Comparison of ENCODE assay signal across 6 cellular contexts in the genomic region with DNA sequence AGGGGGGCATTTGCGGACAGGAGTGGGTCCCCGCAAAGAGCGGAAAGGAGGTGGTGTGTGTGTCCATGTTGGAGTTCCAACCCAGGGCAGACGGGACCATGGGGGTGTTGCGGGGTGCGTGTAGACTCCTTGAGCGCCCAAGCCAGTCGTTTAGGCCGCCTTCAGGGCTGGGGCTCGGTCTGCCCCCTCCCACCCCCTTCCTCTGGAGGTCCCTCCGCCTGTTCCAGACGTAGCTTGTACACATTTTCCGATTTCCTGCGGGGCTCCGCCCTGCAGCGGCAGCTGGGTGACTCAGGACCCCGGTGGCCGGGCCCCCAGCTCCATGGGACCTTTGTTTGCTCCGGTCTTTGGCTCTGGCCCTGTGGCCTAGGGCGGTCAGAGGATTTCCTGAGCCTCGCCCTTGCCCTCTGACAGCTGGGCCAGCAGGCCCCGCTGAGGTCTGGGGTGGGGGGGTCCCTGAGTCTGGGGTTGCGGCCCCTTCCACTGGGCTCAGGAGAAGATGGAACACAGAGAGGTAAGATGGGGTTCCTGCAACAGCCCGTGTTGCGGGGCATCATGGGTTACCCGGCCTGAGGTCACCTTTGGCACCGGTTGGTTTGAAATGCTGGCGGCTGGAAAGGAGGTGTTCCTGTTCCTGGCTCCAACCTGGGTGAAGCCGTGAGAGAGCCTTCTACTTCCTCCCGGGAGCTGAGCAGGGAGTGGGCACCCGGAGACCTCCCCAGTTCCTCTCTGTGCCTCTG. TPM values are rescaled to one million over a fixed set of nuclear protein-coding genes. Genes with fewer than 3 reads are reported as not detected.
DNase-seq lines count a peak whose midpoint lies in the region; ATAC-seq lines count a peak whose summit lies in the region.

No MANE protein-coding gene starts in this region.

- no peaks in the 10 kb centered on the region for H3K9me3 ChIP-seq in CD8-positive, alpha-beta memory T cell (ENCODE audit: low read length)
- H3K9me3 ChIP-seq in mesodermal cell (ENCODE audit: control insufficient read depth, low read length) = no peaks in the 10 kb centered on the region

- H3K4me1 Mint-ChIP-seq in CD8-positive, alpha-beta memory T cell = peaks cover 7 to 17% (median 9%) of the 10 kb centered on the region in 3 donors
- H3K4me1 Mint-ChIP-seq in activated naive CD8-positive, alpha-beta T cell (ENCODE audit: low read depth) = peaks cover 11% of the 10 kb centered on the region

- peaks cover 0 to 1% (median 0%) of the 10 kb centered on the region in 3 donors for H3K36me3 Mint-ChIP-seq in CD8-positive, alpha-beta memory T cell
- no peaks in the 10 kb centered on the region for H3K36me3 Mint-ChIP-seq in activated naive CD8-positive, alpha-beta T cell

- peak overlapping the region; percentile 53 for H3K4me3 ChIP-seq in CD8-positive, alpha-beta memory T cell (ENCODE audit: low read length)
- H3K4me3 ChIP-seq in mesodermal cell (ENCODE audit: extremely low read depth, insufficient read depth, low read length, poor library complexity, severe bottlenecking) = peak overlapping the region; percentile 86

- CTCF ChIA-PET in CD8-positive, alpha-beta memory T cell (lab: Charles Lee) = interaction anchor here (1.1 kb wide), 1 partner anchor 30 kb away, joined by 3 read pairs; no protein-coding TSS in a partner anchor

- H3K27ac Mint-ChIP-seq in CD8-positive, alpha-beta memory T cell = peak overlapping the region in 6 of 8 donors; percentile 10 to 83 (median 56)
- peak overlapping the region; percentile 64 for H3K27ac Mint-ChIP-seq in activated naive CD8-positive, alpha-beta T cell

- no peak for ATAC-seq in GM18868 (IDR thresholded peaks at IDR 0.05; ENCODE audit: unreplicated experiment)

- no peaks in the 10 kb centered on the region for H3K9me3 Mint-ChIP-seq in CD8-positive, alpha-beta memory T cell
- no peaks in the 10 kb centered on the region for H3K9me3 Mint-ChIP-seq in activated naive CD8-positive, alpha-beta T cell (ENCODE audit: low read depth)

- peak overlapping the region; percentile 73 to 92 (median 80) for H3K4me3 Mint-ChIP-seq in CD8-positive, alpha-beta memory T cell
- H3K4me3 Mint-ChIP-seq in activated naive CD8-positive, alpha-beta T cell = peak overlapping the region; percentile 83

- H3K27ac ChIP-seq in CD8-positive, alpha-beta memory T cell (ENCODE audit: low read depth, low read length) = peak overlapping the region; percentile 57
- H3K27ac ChIP-seq in mesodermal cell (ENCODE audit: low read depth, low read length, severe bottlenecking) = no peak overlapping the region

- no peaks in the 10 kb centered on the region for H3K36me3 ChIP-seq in CD8-positive, alpha-beta memory T cell (ENCODE audit: insufficient read depth, low read length)
- H3K36me3 ChIP-seq in mesodermal cell (ENCODE audit: control insufficient read depth, insufficient read depth, low read length) = peaks cover 30% of the 10 kb centered on the region

- peak in 1 of 5 donors; percentile 49 for DNase-seq in CD8-positive, alpha-beta memory T cell
- DNase-seq in NOMO-1 treated with DMSO at 0.1 percent for 48 hours (lab: John Stamatoyannopoulos, UW; ENCODE audit: unreplicated experiment) = no peak
- DNase-seq in NCI-H1930 (lab: John Stamatoyannopoulos, UW) = no peak

- POLR2A ChIA-PET in CD8-positive, alpha-beta memory T cell (lab: Charles Lee) = interaction anchor here (0.6 kb wide), 1 partner anchor 14 kb away, joined by 3 read pairs; no protein-coding TSS in a partner anchor

- peaks cover 7% of the 10 kb centered on the region for H3K4me1 ChIP-seq in CD8-positive, alpha-beta memory T cell (ENCODE audit: insufficient read depth, low read length)
- peaks cover 10% of the 10 kb centered on the region for H3K4me1 ChIP-seq in mesodermal cell (ENCODE audit: control insufficient read depth, insufficient read depth, low read length, poor library complexity, severe bottlenecking)

- 90% methylated on average over 27 to 31 of the region's 31 CpGs for WGBS in mesodermal cell (ENCODE audit: insufficient coverage in 2 of 2), 2 experiments

- H3K27me3 ChIP-seq in CD8-positive, alpha-beta memory T cell (ENCODE audit: insufficient read depth, low read length, poor library complexity, severe bottlenecking) = no peaks in the 10 kb centered on the region

- peaks cover 0 to 1% of the 10 kb centered on the region in 2 donors for H3K27me3 Mint-ChIP-seq in CD8-positive, alpha-beta memory T cell
- H3K27me3 Mint-ChIP-seq in activated naive CD8-positive, alpha-beta T cell = no peaks in the 10 kb centered on the region

RNA-seq across cellular contexts. Expression of gene PKN3, which starts 1.5 kb away (rescaled TPM):
- total RNA-seq in CD8-positive, alpha-beta memory T cell = 1 to 10 TPM; 7.5 to 7.9 TPM
- 1.4 TPM for polyA plus RNA-seq in CD8-positive, alpha-beta memory T cell
- polyA plus RNA-seq in mesodermal cell (2013, experiment 1 of 2) = 17.2 TPM
- 14.0 TPM for polyA plus RNA-seq in mesodermal cell (2013, experiment 2 of 2)

RNA-seq across cellular contexts. Expression of gene SET, which starts 14.8 kb away (rescaled TPM):
- 1,000 to 10,000 TPM in 1 of 2 experiments, 100 to 1,000 TPM in 1; 939 to 1,027 TPM for total RNA-seq in CD8-positive, alpha-beta memory T cell
- polyA plus RNA-seq in CD8-positive, alpha-beta memory T cell = 229 TPM
- 543 TPM for polyA plus RNA-seq in mesodermal cell (2013, experiment 1 of 2)
- 637 TPM for polyA plus RNA-seq in mesodermal cell (2013, experiment 2 of 2)

RNA-seq across cellular contexts. Expression of gene ZDHHC12, which starts 20.1 kb away (rescaled TPM):
- total RNA-seq in CD8-positive, alpha-beta memory T cell = 10 to 100 TPM; 76.1 to 82.0 TPM
- polyA plus RNA-seq in CD8-positive, alpha-beta memory T cell = 67.3 TPM
- 24.9 TPM for polyA plus RNA-seq in mesodermal cell (2013, experiment 1 of 2)
- 20.3 TPM for polyA plus RNA-seq in mesodermal cell (2013, experiment 2 of 2)

RNA-seq across cellular contexts. Expression of gene DYNC2I2, which starts 47.1 kb away (rescaled TPM):
- 10 to 100 TPM; 67.7 to 68.6 TPM for total RNA-seq in CD8-positive, alpha-beta memory T cell
- 3.0 TPM for polyA plus RNA-seq in CD8-positive, alpha-beta memory T cell
- polyA plus RNA-seq in mesodermal cell (2013, experiment 1 of 2) = 48.4 TPM
- 42.4 TPM for polyA plus RNA-seq in mesodermal cell (2013, experiment 2 of 2)
